ENCODE assay signal across 7 cellular contexts in the genomic region with DNA sequence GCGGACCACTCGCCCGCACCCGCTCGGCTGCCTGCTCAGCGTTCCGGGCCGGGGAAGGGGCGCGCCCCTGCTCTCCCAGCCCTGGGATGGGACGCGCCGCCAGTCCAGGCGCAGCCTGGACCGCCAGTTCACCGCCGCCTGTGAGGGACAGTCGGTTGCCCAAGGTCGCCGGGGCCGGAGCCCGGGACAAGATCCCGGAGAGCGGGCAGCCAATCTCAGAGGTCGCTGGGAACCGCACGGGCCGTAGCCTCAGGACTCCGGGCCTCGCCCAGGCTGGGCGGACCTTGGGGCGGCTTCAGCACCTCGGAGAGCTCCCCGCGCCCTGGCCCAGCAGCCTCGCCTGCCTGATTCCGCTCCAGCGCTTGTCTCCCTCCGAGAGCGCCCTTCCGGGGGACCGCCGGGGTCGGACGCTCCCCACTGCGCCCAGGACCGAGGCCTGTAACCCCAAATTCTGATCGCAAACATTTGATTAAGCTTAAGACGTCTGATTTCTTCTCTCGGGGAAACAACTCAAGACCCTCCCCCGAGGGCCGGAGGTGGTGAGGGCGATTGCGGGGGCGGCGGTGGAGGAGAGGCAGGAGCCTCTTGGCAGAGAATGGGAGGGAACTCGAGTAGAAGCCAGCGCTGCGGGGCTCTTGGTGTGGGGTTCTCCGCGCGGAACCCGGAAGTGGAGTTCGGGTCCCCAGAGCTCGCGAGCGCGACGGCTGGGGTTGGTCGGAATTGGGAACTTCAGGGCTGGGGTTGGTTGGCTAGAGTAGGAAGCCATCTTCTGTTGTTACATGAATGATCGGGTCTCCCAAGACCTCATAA. TPM values are rescaled to one million over a fixed set of nuclear protein-coding genes. Genes with fewer than 3 reads are reported as not detected.
DNase-seq lines count a peak whose midpoint lies in the region; ATAC-seq, FAIRE-seq and TF ChIP-seq lines count a peak whose summit lies in the region.

No MANE protein-coding gene starts in this region.

- POLR2A ChIA-PET in naive thymus-derived CD8-positive, alpha-beta T cell (lab: Charles Lee), result interaction anchor here (0.8 to 1.6 kb wide), 3 partner anchors 21 to 60 kb away, joined by 4 read pairs; no protein-coding TSS in a partner anchor

- no peak for TF ChIP-seq CTCF in fibroblast of lung (conservative IDR thresholded peaks at IDR 0.05 in 1 of 2, IDR thresholded peaks at IDR 0.05 in 1 of 2; ENCODE audit: low read depth in 1 of 2, low read length in 2 of 2)

- peaks cover 5% of the 10 kb centered on the region for H3K4me1 ChIP-seq in fibroblast of lung (ENCODE audit: control insufficient read depth, extremely low read depth, insufficient read depth, low read length)

- no peaks in the 10 kb centered on the region for H3K9me3 Mint-ChIP-seq in activated T-helper 1 cell treated with anti-CD3 and anti-CD28 coated beads, Interleukin-12 subunit alpha, Interleukin-12 subunit beta, Interleukin-2, Interleukin-4 antibody, amounts not matched to agents 30 ng/mL and 10 ng/mL and 1 ng/mL, durations not matched to agents 14 hours and 24 hours and 36 hours
- H3K9me3 Mint-ChIP-seq in naive thymus-derived CD8-positive, alpha-beta T cell, result peaks cover 0 to 2% (median 0%) of the 10 kb centered on the region in 9 donors

- H3K27ac Mint-ChIP-seq in activated T-helper 1 cell treated with anti-CD3 and anti-CD28 coated beads, Interleukin-12 subunit alpha, Interleukin-12 subunit beta, Interleukin-2, Interleukin-4 antibody, amounts not matched to agents 30 ng/mL and 10 ng/mL and 1 ng/mL, durations not matched to agents 14 hours and 24 hours and 36 hours, result peak overlapping the region; percentile 55
- H3K27ac Mint-ChIP-seq in naive thymus-derived CD8-positive, alpha-beta T cell, result peak overlapping the region in 3 of 10 donors; percentile 24 to 92 (median 77)

- H3K36me3 Mint-ChIP-seq in activated T-helper 1 cell treated with anti-CD3 and anti-CD28 coated beads, Interleukin-12 subunit alpha, Interleukin-12 subunit beta, Interleukin-2, Interleukin-4 antibody, amounts not matched to agents 30 ng/mL and 10 ng/mL and 1 ng/mL, durations not matched to agents 14 hours and 24 hours and 36 hours (ENCODE audit: low read depth), result peaks cover 5% of the 10 kb centered on the region
- H3K36me3 Mint-ChIP-seq in naive thymus-derived CD8-positive, alpha-beta T cell, result peaks cover 0 to 17% (median 8%) of the 10 kb centered on the region in 3 donors

- H3K4me1 Mint-ChIP-seq in activated T-helper 1 cell treated with anti-CD3 and anti-CD28 coated beads, Interleukin-12 subunit alpha, Interleukin-12 subunit beta, Interleukin-2, Interleukin-4 antibody, amounts not matched to agents 30 ng/mL and 10 ng/mL and 1 ng/mL, durations not matched to agents 14 hours and 24 hours and 36 hours (ENCODE audit: low read depth), result peaks cover 19% of the 10 kb centered on the region
- peaks cover 11 to 29% (median 27%) of the 10 kb centered on the region in 4 donors for H3K4me1 Mint-ChIP-seq in naive thymus-derived CD8-positive, alpha-beta T cell

- peaks cover 31% of the 10 kb centered on the region for H3K27me3 ChIP-seq in fibroblast of lung (ENCODE audit: control insufficient read depth, insufficient read depth, low read length)

- H3K9ac ChIP-seq in fibroblast of lung (ENCODE audit: insufficient read depth, low read length), result no peak overlapping the region

- no peaks in the 10 kb centered on the region for H3K79me2 ChIP-seq in fibroblast of lung (ENCODE audit: control insufficient read depth, insufficient read depth, low read length)

- H3K4me3 ChIP-seq in fibroblast of lung (replicated peaks in 1 of 4; ENCODE audit: control extremely low read depth in 1 of 4, insufficient read depth in 1 of 4, low read depth in 3 of 4, low read length in 4 of 4), result peak overlapping the region; percentile 12 to 47 (median 27)

- H3K9me3 ChIP-seq in fibroblast of lung (ENCODE audit: control insufficient read depth, insufficient read depth, low read depth, low read length), result no peaks in the 10 kb centered on the region

- H3K27me3 Mint-ChIP-seq in activated T-helper 1 cell treated with anti-CD3 and anti-CD28 coated beads, Interleukin-12 subunit alpha, Interleukin-12 subunit beta, Interleukin-2, Interleukin-4 antibody, amounts not matched to agents 30 ng/mL and 10 ng/mL and 1 ng/mL, durations not matched to agents 14 hours and 24 hours and 36 hours (ENCODE audit: insufficient read depth), result peaks cover 37% of the 10 kb centered on the region
- H3K27me3 Mint-ChIP-seq in naive thymus-derived CD8-positive, alpha-beta T cell, result peaks cover 16 to 37% (median 24%) of the 10 kb centered on the region in 5 donors

- DNase-seq in GM18507 (ENCODE audit: extremely low spot score, insufficient read length, low read depth), result peak; percentile 87
- DNase-seq in OCI-M2 (lab: John Stamatoyannopoulos, UW; ENCODE audit: unreplicated experiment), result peak; percentile 72
- DNase-seq in activated T-helper 1 cell treated with anti-CD3 and anti-CD28 coated beads, Interleukin-12 subunit alpha, Interleukin-12 subunit beta, Interleukin-2, Interleukin-4 antibody, amounts not matched to agents 30 ng/mL and 10 ng/mL and 1 ng/mL, durations not matched to agents 14 hours and 24 hours and 36 hours (ENCODE audit: low spot score), result peak; percentile 79
- peak; percentile 71 to 75 for DNase-seq in fibroblast of lung (ENCODE audit: low read depth in 2 of 2)
- DNase-seq in naive thymus-derived CD8-positive, alpha-beta T cell, result peak; percentile 56 to 84 (median 78)
- DNase-seq in stimulated activated CD8-positive, alpha-beta memory T cell treated with anti-CD3 and anti-CD28 coated beads, Interleukin-7, amount 100 ng/mL, for 4 hours (ENCODE audit: low read depth in 2 of 2), result peak; percentile 31 to 60

- intact Hi-C loops in activated T-helper 1 cell treated with anti-CD3 and anti-CD28 coated beads, Interleukin-12 subunit alpha, Interleukin-12 subunit beta, Interleukin-2, Interleukin-4 antibody, amounts not matched to agents 30 ng/mL and 10 ng/mL and 1 ng/mL, durations not matched to agents 14 hours and 24 hours and 36 hours (cut with micrococcal nuclease), result no loop called here

- peak; percentile 68 for FAIRE-seq in GM18507 (lab: Jason Lieb, UNC)

- H3K4me2 ChIP-seq in fibroblast of lung (ENCODE audit: extremely low read depth, insufficient read depth, low read length), result peak overlapping the region; percentile 78

- no peak overlapping the region for H3K27ac ChIP-seq in fibroblast of lung (ENCODE audit: insufficient read depth, low read length)

- H2AFZ ChIP-seq in fibroblast of lung (ENCODE audit: low read length), result no peak overlapping the region

- H3K36me3 ChIP-seq in fibroblast of lung (ENCODE audit: control insufficient read depth, insufficient read depth, low read length), result no peaks in the 10 kb centered on the region

- peak; percentile 71 for ATAC-seq in HG02973 (IDR thresholded peaks at IDR 0.05; ENCODE audit: unreplicated experiment)
- peak; percentile 82 to 92 for ATAC-seq in naive thymus-derived CD8-positive, alpha-beta T cell

- no peaks in the 10 kb centered on the region for H4K20me1 ChIP-seq in fibroblast of lung (ENCODE audit: control insufficient read depth, extremely low read depth, insufficient read depth, low read length)

- H3K4me3 Mint-ChIP-seq in activated T-helper 1 cell treated with anti-CD3 and anti-CD28 coated beads, Interleukin-12 subunit alpha, Interleukin-12 subunit beta, Interleukin-2, Interleukin-4 antibody, amounts not matched to agents 30 ng/mL and 10 ng/mL and 1 ng/mL, durations not matched to agents 14 hours and 24 hours and 36 hours, result peak overlapping the region; percentile 82
- H3K4me3 Mint-ChIP-seq in naive thymus-derived CD8-positive, alpha-beta T cell, result peak overlapping the region; percentile 63 to 87 (median 74)

RNA-seq across cellular contexts. Expression of a gene that starts 1.1 kb away (rescaled TPM):
- total RNA-seq in activated T-helper 1 cell treated with anti-CD3 and anti-CD28 coated beads, Interleukin-12 subunit alpha, Interleukin-12 subunit beta, Interleukin-2, Interleukin-4 antibody, amounts not matched to agents 30 ng/mL and 10 ng/mL and 1 ng/mL, durations not matched to agents 14 hours and 24 hours and 36 hours, result 1.2 TPM in 2 replicates
- under 0.01 TPM in 1 of 2 replicates, not detected in the other for total RNA-seq in fibroblast of lung
- polyA plus RNA-seq in fibroblast of lung, result 0.03 and 0.05 TPM in 2 replicates
- polyA plus RNA-seq in fibroblast of lung (2012), result 0.14 TPM in 1 of 2 replicates, not detected in the other
- polyA minus RNA-seq in fibroblast of lung (ENCODE audit: low replicate concordance), result 0.82 TPM in 1 of 2 replicates, not detected in the other
- under 1 TPM; 0.25 to 0.73 TPM for total RNA-seq in naive thymus-derived CD8-positive, alpha-beta T cell
- under 1 TPM in 2 of 3 donors, not detected in 1; 0.16 to 0.18 TPM for polyA plus RNA-seq in naive thymus-derived CD8-positive, alpha-beta T cell

RNA-seq across cellular contexts. Expression of a gene that starts 11.2 kb away (rescaled TPM):
- 5.0 and 7.1 TPM in 2 replicates for total RNA-seq in activated T-helper 1 cell treated with anti-CD3 and anti-CD28 coated beads, Interleukin-12 subunit alpha, Interleukin-12 subunit beta, Interleukin-2, Interleukin-4 antibody, amounts not matched to agents 30 ng/mL and 10 ng/mL and 1 ng/mL, durations not matched to agents 14 hours and 24 hours and 36 hours
- 44.6 and 93.2 TPM in 2 replicates for total RNA-seq in fibroblast of lung
- polyA plus RNA-seq in fibroblast of lung, result 131 and 169 TPM in 2 replicates
- 157 and 188 TPM in 2 replicates for polyA plus RNA-seq in fibroblast of lung (2012)
- polyA minus RNA-seq in fibroblast of lung (ENCODE audit: low replicate concordance), result 45.2 and 79.7 TPM in 2 replicates
- total RNA-seq in naive thymus-derived CD8-positive, alpha-beta T cell, result 1 to 10 TPM; 7.2 to 8.0 TPM
- under 1 TPM in 1 of 3 donors, not detected in 2; 0.52 TPM for polyA plus RNA-seq in naive thymus-derived CD8-positive, alpha-beta T cell

RNA-seq across cellular contexts. Expression of a gene that starts 45.4 kb away (rescaled TPM):
- 101 TPM in 2 replicates for total RNA-seq in activated T-helper 1 cell treated with anti-CD3 and anti-CD28 coated beads, Interleukin-12 subunit alpha, Interleukin-12 subunit beta, Interleukin-2, Interleukin-4 antibody, amounts not matched to agents 30 ng/mL and 10 ng/mL and 1 ng/mL, durations not matched to agents 14 hours and 24 hours and 36 hours
- 24.9 and 35.5 TPM in 2 replicates for total RNA-seq in fibroblast of lung
- 16.4 and 26.1 TPM in 2 replicates for polyA plus RNA-seq in fibroblast of lung
- polyA plus RNA-seq in fibroblast of lung (2012), result 34.5 and 44.0 TPM in 2 replicates
- 71.9 and 76.7 TPM in 2 replicates for polyA minus RNA-seq in fibroblast of lung (ENCODE audit: low replicate concordance)
- 100 to 1,000 TPM; 234 to 243 TPM for total RNA-seq in naive thymus-derived CD8-positive, alpha-beta T cell
- 10 to 100 TPM; 47.1 to 71.0 (median 52.5) TPM for polyA plus RNA-seq in naive thymus-derived CD8-positive, alpha-beta T cell
